Comparison of ENCODE assay signal across 17 cellular contexts in genomic region chr9:97176206-97176605, GRCh38.
A peak's percentile ranks its signal among the peaks of the same experiment; 100 is the strongest.
DNase-seq lines count a peak whose midpoint lies in the region; ATAC-seq and TF ChIP-seq lines count a peak whose summit lies in the region.
"Had no signal": no experiment of that assay in that cellular context is flagged by ENCODE, and none has a peak within 500 bp of the region (broad histone marks: within the 10 kb centered on the region; RNA-seq: fewer than 3 reads in every experiment).

No MANE protein-coding gene starts in this region.

- no peaks in the 10 kb centered on the region for H3K9me3 Mint-ChIP-seq in activated CD8-positive, alpha-beta memory T cell treated with anti-CD3 and anti-CD28 coated beads, Interleukin-2, amount 10 ng/mL, durations not matched to agents 7 days and 5 days (ENCODE audit: low read depth)
- H3K9me3 Mint-ChIP-seq in activated CD4-positive, alpha-beta T cell treated with anti-CD3 and anti-CD28 coated beads for 36 hours (ENCODE audit: low read depth), result peaks cover 6% of the 10 kb centered on the region

- no peak overlapping the region for H3K27ac Mint-ChIP-seq in activated CD8-positive, alpha-beta memory T cell treated with anti-CD3 and anti-CD28 coated beads, Interleukin-2, amount 10 ng/mL, durations not matched to agents 7 days and 5 days
- H3K27ac Mint-ChIP-seq in activated CD4-positive, alpha-beta T cell treated with anti-CD3 and anti-CD28 coated beads for 36 hours, result no peak overlapping the region
- H3K27ac Mint-ChIP-seq: activated B cell treated with CpG ODN at 0.5 μM for 24 hours; CD4-positive, alpha-beta memory T cell; natural killer cell treated with Interleukin-12 subunit alpha and Interleukin-12 subunit beta and Interleukin-15 and Interleukin-18, amount 100 ng/mL, for 72 hours had no signal

- no peak overlapping the region for H3K4me3 Mint-ChIP-seq in activated CD8-positive, alpha-beta memory T cell treated with anti-CD3 and anti-CD28 coated beads, Interleukin-2, amount 10 ng/mL, durations not matched to agents 7 days and 5 days
- H3K4me3 Mint-ChIP-seq in activated CD4-positive, alpha-beta T cell treated with anti-CD3 and anti-CD28 coated beads for 36 hours, result no peak overlapping the region
- H3K4me3 Mint-ChIP-seq: activated B cell treated with CpG ODN at 0.5 μM for 24 hours; CD4-positive, alpha-beta memory T cell; natural killer cell treated with Interleukin-12 subunit alpha and Interleukin-12 subunit beta and Interleukin-15 and Interleukin-18, amount 100 ng/mL, for 72 hours had no signal

- DNase-seq in NCI-H2227 (lab: John Stamatoyannopoulos, UW; ENCODE audit: unreplicated experiment), result peak; percentile 1
- no peak for DNase-seq in NCI-H2227 treated with DMSO at 0.1 percent for 48 hours (lab: John Stamatoyannopoulos, UW)
- DNase-seq in NCI-H345 treated with DMSO at 0.1 percent for 48 hours (lab: John Stamatoyannopoulos, UW; ENCODE audit: unreplicated experiment), result peak; percentile 38
- DNase-seq in WERI-Rb-1, result peak; percentile 85
- peak; percentile 44 for DNase-seq in retinal pigment epithelial cell (ENCODE audit: low read depth)
- DNase-seq in stimulated activated CD4-positive, alpha-beta T cell treated with anti-CD3 and anti-CD28 coated beads, Interleukin-15, amount 100 ng/mL, for 24 hours, result no peak
- no peak for DNase-seq in activated CD8-positive, alpha-beta memory T cell treated with anti-CD3 and anti-CD28 coated beads, Interleukin-2, amount 10 ng/mL, durations not matched to agents 7 days and 5 days
- no peak for DNase-seq in activated CD4-positive, alpha-beta T cell treated with anti-CD3 and anti-CD28 coated beads for 36 hours
- DNase-seq: activated B cell treated with CpG ODN at 0.5 μM for 24 hours; activated gamma-delta T cell treated with Interleukin-2 at 50 U/mL for 16 hours; CD4-positive, alpha-beta memory T cell; dorsolateral prefrontal cortex; NCI-H1436; stimulated activated CD4-positive, alpha-beta T cell treated with anti-CD3 and anti-CD28 coated beads, Interleukin-1b, Interleukin-23, amount 100 ng/mL, for 48 hours; SW 1271 had no signal

- peaks cover 8% of the 10 kb centered on the region for H3K36me3 Mint-ChIP-seq in activated CD8-positive, alpha-beta memory T cell treated with anti-CD3 and anti-CD28 coated beads, Interleukin-2, amount 10 ng/mL, durations not matched to agents 7 days and 5 days
- no peaks in the 10 kb centered on the region for H3K36me3 Mint-ChIP-seq in activated CD4-positive, alpha-beta T cell treated with anti-CD3 and anti-CD28 coated beads for 36 hours (ENCODE audit: low read depth)

- H3K36me3 ChIP-seq in WERI-Rb-1, result no peaks in the 10 kb centered on the region

- POLR2A ChIA-PET in activated CD4-positive, alpha-beta T cell treated with anti-CD3 and anti-CD28 coated beads for 36 hours (lab: Charles Lee), result no interaction called here

- peaks cover 2% of the 10 kb centered on the region for H3K9me3 ChIP-seq in WERI-Rb-1 (ENCODE audit: severe bottlenecking)
- H3K9me3 ChIP-seq: A549 had no signal

- TF ChIP-seq CTCF in WERI-Rb-1 (IDR thresholded peaks at IDR 0.05; ENCODE audit: low read depth, low read length) (no peak), retinal pigment epithelial cell (conservative IDR thresholded peaks at IDR 0.05; ENCODE audit: low read depth, low read length) (no peak)

- no peaks in the 10 kb centered on the region for H3K27me3 ChIP-seq in WERI-Rb-1 (ENCODE audit: insufficient read depth, low read depth, severe bottlenecking)
- H3K27me3 ChIP-seq: dorsolateral prefrontal cortex had no signal

- H3K27me3 Mint-ChIP-seq in activated CD8-positive, alpha-beta memory T cell treated with anti-CD3 and anti-CD28 coated beads, Interleukin-2, amount 10 ng/mL, durations not matched to agents 7 days and 5 days, result peaks cover 5% of the 10 kb centered on the region
- no peaks in the 10 kb centered on the region for H3K27me3 Mint-ChIP-seq in activated CD4-positive, alpha-beta T cell treated with anti-CD3 and anti-CD28 coated beads for 36 hours
- H3K27me3 Mint-ChIP-seq: CD4-positive, alpha-beta memory T cell had no signal

- no peak overlapping the region for H3K27ac ChIP-seq in WERI-Rb-1
- H3K27ac ChIP-seq: A549, dorsolateral prefrontal cortex had no signal

- ATAC-seq in activated CD8-positive, alpha-beta memory T cell treated with anti-CD3 and anti-CD28 coated beads, Interleukin-2, amount 10 ng/mL, durations not matched to agents 7 days and 5 days, result no peak
- no peak for ATAC-seq in activated CD4-positive, alpha-beta T cell treated with anti-CD3 and anti-CD28 coated beads for 36 hours
- ATAC-seq: A549; natural killer cell treated with Interleukin-12 subunit alpha and Interleukin-12 subunit beta and Interleukin-15 and Interleukin-18, amount 100 ng/mL, for 72 hours had no signal

- no peaks in the 10 kb centered on the region for H3K4me1 Mint-ChIP-seq in activated CD8-positive, alpha-beta memory T cell treated with anti-CD3 and anti-CD28 coated beads, Interleukin-2, amount 10 ng/mL, durations not matched to agents 7 days and 5 days
- H3K4me1 Mint-ChIP-seq in activated CD4-positive, alpha-beta T cell treated with anti-CD3 and anti-CD28 coated beads for 36 hours, result no peaks in the 10 kb centered on the region
- H3K4me1 Mint-ChIP-seq: activated B cell treated with CpG ODN at 0.5 μM for 24 hours; CD4-positive, alpha-beta memory T cell had no signal

- intact Hi-C loops in activated CD4-positive, alpha-beta T cell treated with anti-CD3 and anti-CD28 coated beads for 36 hours (cut with DNase I, micrococcal nuclease), result no loop called here

- CTCF ChIA-PET in activated CD8-positive, alpha-beta memory T cell treated with anti-CD3 and anti-CD28 coated beads, Interleukin-2, amount 10 ng/mL, durations not matched to agents 7 days and 5 days (lab: Charles Lee), result no interaction called here
- CTCF ChIA-PET in activated CD4-positive, alpha-beta T cell treated with anti-CD3 and anti-CD28 coated beads for 36 hours (lab: Charles Lee), result no interaction called here

- H3K4me3 ChIP-seq in WERI-Rb-1 (ENCODE audit: low read depth, low read length) (no peak overlapping the region), retinal pigment epithelial cell (ENCODE audit: low read length) (no peak overlapping the region)
- H3K4me3 ChIP-seq: A549, dorsolateral prefrontal cortex had no signal

Comparison
In these comparisons a context has a peak if more than half of its experiments do, and no peak if none do; other contexts are left out.
1. DNase-seq: peak in NCI-H2227 (single experiment), NCI-H345 treated with DMSO at 0.1 percent for 48 hours (single experiment), WERI-Rb-1 (single experiment) and retinal pigment epithelial cell (single experiment); none in NCI-H2227 treated with DMSO at 0.1 percent for 48 hours (single experiment), stimulated activated CD4-positive, alpha-beta T cell treated with anti-CD3 and anti-CD28 coated beads, Interleukin-15, amount 100 ng/mL, for 24 hours (single experiment), activated CD8-positive, alpha-beta memory T cell treated with anti-CD3 and anti-CD28 coated beads, Interleukin-2, amount 10 ng/mL, durations not matched to agents 7 days and 5 days (single experiment) and activated CD4-positive, alpha-beta T cell treated with anti-CD3 and anti-CD28 coated beads for 36 hours (single experiment).